9 cellular contexts compared by ENCODE assay signal in genomic region chr2:217979151-217979811, GRCh38. TPM values are rescaled to one million over a fixed set of nuclear protein-coding genes. Genes with fewer than 3 reads are reported as not detected.
A peak's percentile ranks its signal among the peaks of the same experiment; 100 is the strongest.
DNase-seq lines count a peak whose midpoint lies in the region; ATAC-seq and TF ChIP-seq lines count a peak whose summit lies in the region.
"Had no signal": no experiment of that assay in that cellular context is flagged by ENCODE, and none has a peak within 500 bp of the region (broad histone marks: within the 10 kb centered on the region; RNA-seq: fewer than 3 reads in every experiment).

No MANE protein-coding gene starts in this region.

- no peaks in the 10 kb centered on the region for H3K9me3 ChIP-seq in Caco-2

- ATAC-seq in left ventricle myocardium superior (peak; percentile 20), GM19463 (IDR thresholded peaks at IDR 0.05; ENCODE audit: unreplicated experiment) (no peak)
- ATAC-seq in activated CD4-positive, alpha-beta T cell treated with anti-CD3 and anti-CD28 coated beads for 36 hours, result no peak

- intact Hi-C loops in Caco-2 (cut with micrococcal nuclease; ENCODE audit: unreplicated experiment), result no loop called here
- intact Hi-C loops in left ventricle myocardium superior (cut with micrococcal nuclease), result no loop called here
- intact Hi-C loops in activated CD4-positive, alpha-beta T cell treated with anti-CD3 and anti-CD28 coated beads for 36 hours (cut with DNase I, micrococcal nuclease), result no loop called here

- TF ChIP-seq CTCF in Caco-2 (IDR thresholded peaks at IDR 0.05; ENCODE audit: insufficient read depth in 1 of 2, low read depth in 1 of 2, low read length in 1 of 2, severe bottlenecking in 1 of 2, unreplicated experiment in 1 of 2) (no peak), astrocyte of the spinal cord (IDR thresholded peaks at IDR 0.05; ENCODE audit: low read depth, low read length) (no peak), osteocyte (IDR thresholded peaks at IDR 0.05) (no peak)

- no peaks in the 10 kb centered on the region for H3K27me3 ChIP-seq in Caco-2 (replicated peaks; ENCODE audit: control insufficient read depth, insufficient read depth, low read length)

- peak overlapping the region; percentile 18 for H3K27ac Mint-ChIP-seq in Caco-2 (ENCODE audit: unreplicated experiment)
- H3K27ac Mint-ChIP-seq in osteocyte (ENCODE audit: unreplicated experiment), result peak overlapping the region; percentile 74
- H3K27ac Mint-ChIP-seq in activated CD4-positive, alpha-beta T cell treated with anti-CD3 and anti-CD28 coated beads for 36 hours, result no peak overlapping the region
- H3K27ac Mint-ChIP-seq: activated naive CD8-positive, alpha-beta T cell treated with anti-CD3 and anti-CD28 coated beads, Interleukin-2, amount 10 ng/mL, durations not matched to agents 7 days and 5 days had no signal

- no peak overlapping the region for H3K4me3 Mint-ChIP-seq in Caco-2 (ENCODE audit: unreplicated experiment)
- H3K4me3 Mint-ChIP-seq in osteocyte (ENCODE audit: unreplicated experiment), result peak overlapping the region; percentile 59
- H3K4me3 Mint-ChIP-seq in activated CD4-positive, alpha-beta T cell treated with anti-CD3 and anti-CD28 coated beads for 36 hours, result no peak overlapping the region
- H3K4me3 Mint-ChIP-seq: activated naive CD8-positive, alpha-beta T cell treated with anti-CD3 and anti-CD28 coated beads, Interleukin-2, amount 10 ng/mL, durations not matched to agents 7 days and 5 days had no signal

- H3K4me1 ChIP-seq in Caco-2, result peaks cover 9% of the 10 kb centered on the region; the same call in 1 of the 2 replicates

- CTCF ChIA-PET in Caco-2 (lab: Charles Lee), result interaction anchor here (0.7 kb wide), 1 partner anchor 26 kb away, joined by 3 read pairs; no protein-coding TSS in a partner anchor
- CTCF ChIA-PET in activated CD4-positive, alpha-beta T cell treated with anti-CD3 and anti-CD28 coated beads for 36 hours (lab: Charles Lee), result no interaction called here

- H3K27me3 Mint-ChIP-seq in Caco-2 (ENCODE audit: insufficient read depth, unreplicated experiment), result peaks cover 5% of the 10 kb centered on the region
- no peaks in the 10 kb centered on the region for H3K27me3 Mint-ChIP-seq in osteocyte (ENCODE audit: unreplicated experiment)
- H3K27me3 Mint-ChIP-seq in activated CD4-positive, alpha-beta T cell treated with anti-CD3 and anti-CD28 coated beads for 36 hours, result no peaks in the 10 kb centered on the region

- no TSS peak for BruUV-seq in Caco-2 (replicated peaks; lab: Mats Ljungman, UMichigan)

- H3K4me3 ChIP-seq in Caco-2 (ENCODE audit: low read depth, low read length) (peak overlapping the region; percentile 40), astrocyte of the spinal cord (ENCODE audit: low read depth, low read length) (peak overlapping the region; percentile 17)

- H3K9me3 Mint-ChIP-seq in Caco-2 (ENCODE audit: unreplicated experiment) (no peaks in the 10 kb centered on the region), osteocyte (ENCODE audit: unreplicated experiment) (no peaks in the 10 kb centered on the region)
- no peaks in the 10 kb centered on the region for H3K9me3 Mint-ChIP-seq in activated CD4-positive, alpha-beta T cell treated with anti-CD3 and anti-CD28 coated beads for 36 hours (ENCODE audit: low read depth)
- H3K9me3 Mint-ChIP-seq: activated naive CD8-positive, alpha-beta T cell treated with anti-CD3 and anti-CD28 coated beads, Interleukin-2, amount 10 ng/mL, durations not matched to agents 7 days and 5 days had no signal

- DNase-seq in Caco-2 (no peak), astrocyte of the spinal cord (ENCODE audit: low read depth, low spot score) (peak; percentile 38), left ventricle myocardium superior (no peak), osteocyte (ENCODE audit: extremely low spot score, unreplicated experiment) (no peak), NCI-H1105 (lab: John Stamatoyannopoulos, UW) (no peak), RPMI8226 (no peak)
- no peak for DNase-seq in activated CD4-positive, alpha-beta T cell treated with anti-CD3 and anti-CD28 coated beads for 36 hours
- DNase-seq: activated naive CD8-positive, alpha-beta T cell treated with anti-CD3 and anti-CD28 coated beads, Interleukin-2, amount 10 ng/mL, durations not matched to agents 7 days and 5 days had no signal

- H3K4me1 Mint-ChIP-seq in Caco-2 (ENCODE audit: low read depth, unreplicated experiment), result peaks cover 8% of the 10 kb centered on the region
- peaks cover 24% of the 10 kb centered on the region for H3K4me1 Mint-ChIP-seq in osteocyte (ENCODE audit: unreplicated experiment)
- H3K4me1 Mint-ChIP-seq in activated CD4-positive, alpha-beta T cell treated with anti-CD3 and anti-CD28 coated beads for 36 hours, result no peaks in the 10 kb centered on the region
- H3K4me1 Mint-ChIP-seq: activated naive CD8-positive, alpha-beta T cell treated with anti-CD3 and anti-CD28 coated beads, Interleukin-2, amount 10 ng/mL, durations not matched to agents 7 days and 5 days had no signal

- POLR2A ChIA-PET in Caco-2 (lab: Charles Lee), result no interaction called here
- POLR2A ChIA-PET in activated CD4-positive, alpha-beta T cell treated with anti-CD3 and anti-CD28 coated beads for 36 hours (lab: Charles Lee), result no interaction called here

- in situ Hi-C loops in astrocyte of the spinal cord (cut with HindIII; ENCODE audit: low sequenced_read_pairs), result no loop called here

- no peaks in the 10 kb centered on the region for H3K36me3 ChIP-seq in Caco-2 (ENCODE audit: control insufficient read depth, insufficient read depth, low read length)

- H3K36me3 Mint-ChIP-seq in Caco-2 (ENCODE audit: insufficient read depth, unreplicated experiment), result no peaks in the 10 kb centered on the region
- peaks cover 12% of the 10 kb centered on the region for H3K36me3 Mint-ChIP-seq in osteocyte (ENCODE audit: unreplicated experiment)
- no peaks in the 10 kb centered on the region for H3K36me3 Mint-ChIP-seq in activated CD4-positive, alpha-beta T cell treated with anti-CD3 and anti-CD28 coated beads for 36 hours (ENCODE audit: low read depth)
- H3K36me3 Mint-ChIP-seq: activated naive CD8-positive, alpha-beta T cell treated with anti-CD3 and anti-CD28 coated beads, Interleukin-2, amount 10 ng/mL, durations not matched to agents 7 days and 5 days had no signal

RNA-seq across cellular contexts. Expression of gene TNS1, which starts 23.5 kb away (rescaled TPM):
- total RNA-seq in Caco-2 (2022) (16.1 and 16.9 TPM in 2 replicates), left ventricle myocardium superior (783 TPM), osteocyte (80.8 and 82.5 TPM in 2 replicates)
- under 1 TPM; 0.64 to 0.88 TPM for total RNA-seq in activated CD4-positive, alpha-beta T cell treated with anti-CD3 and anti-CD28 coated beads for 36 hours
